ENCODE assay signal across 9 cellular contexts in the genomic region with DNA sequence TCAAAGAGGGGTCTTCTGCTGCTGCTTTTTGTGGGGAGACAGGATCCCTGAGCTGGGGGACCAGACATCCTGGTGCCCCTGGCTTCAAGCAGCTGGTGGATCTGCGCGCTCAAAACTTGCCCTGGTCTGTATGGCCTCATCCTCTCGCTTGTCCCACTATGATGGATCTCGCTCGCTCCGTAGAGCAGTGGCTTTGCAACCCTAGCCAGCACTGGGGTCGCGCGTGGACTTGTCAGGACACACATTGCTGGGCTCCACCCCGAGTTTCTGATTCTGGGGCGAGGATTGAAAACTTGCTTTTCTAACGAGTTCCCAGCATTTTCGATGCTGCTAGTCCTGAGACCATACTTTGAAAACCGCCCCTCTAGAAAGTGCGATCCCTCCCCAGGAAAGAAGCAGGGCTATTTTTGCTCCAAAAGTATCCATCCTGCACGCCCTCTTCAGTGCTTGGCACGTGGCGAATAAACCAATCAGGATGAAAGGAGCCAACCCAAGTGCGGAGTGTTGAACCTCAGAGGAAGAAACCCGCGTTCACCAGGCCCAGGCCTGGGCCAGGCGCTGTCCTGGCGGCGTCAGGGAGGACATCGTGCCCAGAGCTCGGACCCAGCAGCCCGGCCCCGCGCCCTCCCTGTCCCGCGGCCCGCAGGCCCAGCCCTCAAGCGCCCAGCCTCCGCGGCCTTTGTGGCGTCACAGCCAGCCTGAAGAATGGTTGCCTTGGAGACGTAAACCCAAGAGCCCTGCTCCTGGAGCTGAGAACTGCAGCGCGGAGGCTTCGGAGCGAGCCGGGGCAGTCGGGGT. TPM values are rescaled to one million over a fixed set of nuclear protein-coding genes. Genes with fewer than 3 reads are reported as not detected.
DNase-seq lines count a peak whose midpoint lies in the region; ATAC-seq and TF ChIP-seq lines count a peak whose summit lies in the region.
"Had no signal": no experiment of that assay in that cellular context is flagged by ENCODE, and none has a peak within 500 bp of the region (broad histone marks: within the 10 kb centered on the region; RNA-seq: fewer than 3 reads in every experiment).

Gene CFAP100, plus strand, starts transcription at position 731 of the 798 bp plus-strand sequence. CDS start 1,092 bp downstream, outside the sequence.

- POLR2A ChIA-PET in PC-3 (lab: Charles Lee; ENCODE audit: unreplicated experiment): no interaction called here

- no peaks in the 10 kb centered on the region for H3K36me3 ChIP-seq in spleen
- no peaks in the 10 kb centered on the region for H3K36me3 ChIP-seq in PC-3 (ENCODE audit: low read depth, low read length)

- no TSS peak for BruUV-seq in PC-3 (replicated peaks; lab: Mats Ljungman, UMichigan)

- H3K27ac ChIP-seq in spleen (no peak within 1 kb of the TSS), PC-3 (ENCODE audit: low read length) (no peak within 1 kb of the TSS)

- H3K9me2 ChIP-seq in PC-3 (replicated peaks; ENCODE audit: low read length): no peaks in the 10 kb centered on the region

- CTCF ChIA-PET in PC-3 (lab: Charles Lee): no interaction called here

- peaks cover 0 to 16% (median 9%) of the 10 kb centered on the region in 8 donors for H3K9me3 ChIP-seq in spleen
- no peaks in the 10 kb centered on the region for H3K9me3 ChIP-seq in PC-3 (ENCODE audit: low read length)

- no peak within 1 kb of the TSS for H3K9ac ChIP-seq in PC-3 (ENCODE audit: low read length)

- H4K20me1 ChIP-seq in PC-3 (ENCODE audit: low read length): no peaks in the 10 kb centered on the region

- H3K4me3 ChIP-seq in spleen (peak within 1 kb of the TSS in 1 of 8 donors; percentile 13), PC-3 (ENCODE audit: low read length) (no peak within 1 kb of the TSS)

- TF ChIP-seq CTCF in spleen (IDR thresholded peaks at IDR 0.05 in 8 of 11, conservative IDR thresholded peaks at IDR 0.05 in 3 of 11) (no peak), PC-3 (conservative IDR thresholded peaks at IDR 0.05; ENCODE audit: low read depth, low read length) (no peak)

- 32 to 58% (median 37%) methylated on average over 26 to 43 of the region's 43 CpGs for WGBS in spleen, 5 donors

- TF ChIP-seq POLR2A in spleen (IDR thresholded peaks at IDR 0.05): no peak

- H3K4me2 ChIP-seq in PC-3 (ENCODE audit: low read length): no peak within 1 kb of the TSS

- intact Hi-C loops in spleen (cut with DNase I; ENCODE audit: low total_unique reads) (loop anchor here (5.0 kb wide), 1 partner anchor 137 kb away; no protein-coding TSS in a partner anchor), PC-3 (cut with micrococcal nuclease) (no loop called here)

- no peaks in the 10 kb centered on the region for H3K79me2 ChIP-seq in PC-3 (ENCODE audit: low read length)

- H3K4me1 ChIP-seq in spleen (peaks cover 0 to 10% (median 2%) of the 10 kb centered on the region in 6 donors), PC-3 (ENCODE audit: insufficient read depth, low read length) (peaks cover 4% of the 10 kb centered on the region)

- ATAC-seq in GM19023 (IDR thresholded peaks at IDR 0.05; ENCODE audit: unreplicated experiment) (no peak), PC-3 (no peak), GM18873 (IDR thresholded peaks at IDR 0.05; ENCODE audit: low FRiP score, unreplicated experiment) (no peak)
- ATAC-seq: left lobe of liver had no signal

- H2AFZ ChIP-seq in PC-3 (ENCODE audit: low read length): no peak within 1 kb of the TSS

- H3F3A ChIP-seq in PC-3 (ENCODE audit: low read length, unreplicated experiment): no peaks in the 10 kb centered on the region

- peaks cover 0 to 69% (median 16%) of the 10 kb centered on the region in 7 donors for H3K27me3 ChIP-seq in spleen (replicated peaks in 1 of 7)
- H3K27me3 ChIP-seq in PC-3 (ENCODE audit: low read length): no peaks in the 10 kb centered on the region

- peak; percentile 8 for DNase-seq in NCI-H1105 (lab: John Stamatoyannopoulos, UW)
- peak; percentile 24 for DNase-seq in cerebellum (ENCODE audit: low spot score)
- peak; percentile 38 for DNase-seq in iris pigment epithelial cell (ENCODE audit: low read depth)
- peak; percentile 70 for DNase-seq in spleen
- no peak for DNase-seq in PC-3
- no peak for DNase-seq in activated naive CD4-positive, alpha-beta T cell (lab: John Stamatoyannopoulos, UW)

RNA-seq across cellular contexts. Expression of gene CFAP100, which starts in this region (rescaled TPM):
- total RNA-seq in cerebellum (1.8 TPM), spleen (not detected), PC-3 (2014; rRNA removed) (not detected in 2 replicates)
- not detected for polyA plus RNA-seq in spleen
- total RNA-seq: left lobe of liver had no signal

Comparison
In these comparisons a context has a peak if more than half of its experiments do, and no peak if none do; other contexts are left out.
1. Peak in DNase-seq in spleen; RNA of the gene not detected or under 1 TPM.
2. DNase-seq: peak in NCI-H1105 (single experiment), cerebellum (single experiment) and iris pigment epithelial cell (single experiment); none in PC-3 (single experiment) and activated naive CD4-positive, alpha-beta T cell (0 of 4).